Comparison of ENCODE assay signal across 8 cellular contexts in the genomic region with DNA sequence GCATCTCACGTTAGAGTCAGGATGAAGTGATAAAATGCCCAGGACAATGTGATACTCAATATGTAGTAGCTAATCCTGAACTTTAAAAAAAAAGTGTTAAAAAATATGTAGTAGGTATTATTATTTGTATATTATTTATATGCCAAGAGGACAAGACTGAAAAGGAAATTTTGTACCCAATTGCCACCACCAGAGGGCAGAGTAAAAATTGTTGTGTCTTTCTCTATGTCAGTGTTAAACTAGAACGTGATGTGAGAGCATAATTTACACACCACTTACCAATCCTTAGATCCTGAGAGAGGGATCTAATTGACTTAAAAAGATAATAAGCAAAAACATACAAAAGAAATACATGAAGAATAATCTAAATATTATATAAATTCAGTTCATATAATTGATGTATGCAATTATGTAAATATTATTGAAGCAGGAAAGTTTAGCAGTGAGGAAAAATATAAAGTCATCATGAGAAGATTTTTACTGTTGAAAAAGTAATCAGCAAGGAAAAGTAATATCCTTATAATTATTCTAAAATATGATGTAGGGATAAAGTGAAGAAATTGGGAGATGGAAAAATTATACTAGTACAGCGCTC.
A peak's percentile ranks its signal among the peaks of the same experiment; 100 is the strongest.
DNase-seq lines count a peak whose midpoint lies in the region; ATAC-seq, FAIRE-seq and TF ChIP-seq lines count a peak whose summit lies in the region.

No MANE protein-coding gene starts in this region.

- H3K36me3 ChIP-seq in endothelial cell of umbilical vein (ENCODE audit: control insufficient read depth in 2 of 2, extremely low read depth in 1 of 2, insufficient read depth in 2 of 2, low read length in 2 of 2) = no peaks in the 10 kb centered on the region

- TF ChIP-seq CTCF in AG04450 (IDR thresholded peaks at IDR 0.05; ENCODE audit: low read depth, low read length) = peak; percentile 72
- peak; percentile 41 to 54 for TF ChIP-seq CTCF in endothelial cell of umbilical vein (IDR thresholded peaks at IDR 0.05; ENCODE audit: extremely low read depth in 1 of 2, insufficient read depth in 1 of 2, low read depth in 1 of 2, low read length in 2 of 2)

- DNase-seq in AG04450 (ENCODE audit: low read depth, low spot score) (no peak), SHP77 (lab: John Stamatoyannopoulos, UW) (peak; percentile 7 to 27), endothelial cell of umbilical vein (ENCODE audit: low read depth, low spot score) (peak; percentile 56), pons (ENCODE audit: low spot score) (peak; percentile 53), NCI-H2107 (lab: John Stamatoyannopoulos, UW) (no peak), putamen (ENCODE audit: low spot score) (no peak)

- H3K9me3 ChIP-seq in AG04450 (ENCODE audit: control insufficient read depth, insufficient read depth, low read length) (no peaks in the 10 kb centered on the region), endothelial cell of umbilical vein (replicated peaks; ENCODE audit: control insufficient read depth, insufficient read depth, low read length) (no peaks in the 10 kb centered on the region)

- H3K79me2 ChIP-seq in endothelial cell of umbilical vein (ENCODE audit: control insufficient read depth, insufficient read depth, low read length) = no peaks in the 10 kb centered on the region

- peaks cover 6% of the 10 kb centered on the region for H3K27me3 ChIP-seq in AG04450 (ENCODE audit: control insufficient read depth, insufficient read depth, low read length)
- H3K27me3 ChIP-seq in endothelial cell of umbilical vein (ENCODE audit: control insufficient read depth in 2 of 2, insufficient read depth in 2 of 2, low read length in 2 of 2) = peaks cover 20 to 45% of the 10 kb centered on the region in 2 experiments

- no peaks in the 10 kb centered on the region for H4K20me1 ChIP-seq in endothelial cell of umbilical vein (replicated peaks; ENCODE audit: control insufficient read depth, extremely low read depth, insufficient read depth, low read length)

- no peak overlapping the region for H3K9ac ChIP-seq in endothelial cell of umbilical vein (replicated peaks; ENCODE audit: extremely low read depth, insufficient read depth, low read length)

- no peak overlapping the region for H3K4me3 ChIP-seq in AG04450 (ENCODE audit: low read depth, low read length)
- no peak overlapping the region for H3K4me3 ChIP-seq in endothelial cell of umbilical vein (replicated peaks in 1 of 3; ENCODE audit: insufficient read depth in 1 of 3, low read depth in 1 of 3, low read length in 3 of 3)

- intact Hi-C loops in endothelial cell of umbilical vein (cut with micrococcal nuclease) = no loop called here

- FAIRE-seq in G401.6 (lab: Jason Lieb, UNC) = peak; percentile 28
- FAIRE-seq in endothelial cell of umbilical vein (lab: Jason Lieb, UNC) = peak; percentile 47

- CTCF ChIA-PET in AG04450 (lab: Charles Lee) = interaction anchor here (0.6 to 4.1 kb wide), 13 partner anchors 11 to 317 kb away, joined by 3 to 30 read pairs (median 5); no protein-coding TSS in a partner anchor
- CTCF ChIA-PET in endothelial cell of umbilical vein (lab: Charles Lee) = interaction anchor here (1.0 to 2.9 kb wide), 8 partner anchors 9 to 303 kb away, joined by 4 to 18 read pairs (median 4); no protein-coding TSS in a partner anchor

- H2AFZ ChIP-seq in endothelial cell of umbilical vein (ENCODE audit: low read depth, low read length) = no peak overlapping the region

- H3K4me1 ChIP-seq in endothelial cell of umbilical vein (ENCODE audit: control insufficient read depth, extremely low read depth, insufficient read depth, low read length) = no peaks in the 10 kb centered on the region

- no peaks in the 10 kb centered on the region for H3K9me1 ChIP-seq in endothelial cell of umbilical vein (replicated peaks; ENCODE audit: control insufficient read depth, extremely low read depth, insufficient read depth, low read length)

- no TSS peak for BruUV-seq in endothelial cell of umbilical vein (replicated peaks; lab: Mats Ljungman, UMichigan)

- dilution Hi-C loops in endothelial cell of umbilical vein (cut with MboI; ENCODE audit: extremely low pct_ligation_motif_present, low sequenced_read_pairs) = no loop called here

- no peak for TF ChIP-seq POLR2A in endothelial cell of umbilical vein (IDR thresholded peaks at IDR 0.05; ENCODE audit: low read depth, low read length)

- no peak overlapping the region for H3K27ac ChIP-seq in AG04450 (ENCODE audit: low read depth, low read length)
- no peak overlapping the region for H3K27ac ChIP-seq in endothelial cell of umbilical vein (ENCODE audit: insufficient read depth, low read depth, low read length)

- POLR2A ChIA-PET in AG04450 (lab: Yijun Ruan, JAX) = no interaction called here
- POLR2A ChIA-PET in endothelial cell of umbilical vein (lab: Charles Lee) = no interaction called here

- peak; percentile 54 for ATAC-seq in HG02884 (IDR thresholded peaks at IDR 0.05; ENCODE audit: unreplicated experiment)

- no peak overlapping the region for H3K4me2 ChIP-seq in endothelial cell of umbilical vein (ENCODE audit: insufficient read depth, low read length)

TF ChIP-seq in endothelial cell of umbilical vein, 7 proteins besides CTCF, POLR2A, EP300 and RAD21:
- TF ChIP-seq MAX (IDR thresholded peaks at IDR 0.05; ENCODE audit: insufficient read depth, insufficient read length) (no peak), GATA2 (IDR thresholded peaks at IDR 0.05; ENCODE audit: insufficient read depth, insufficient read length, low read depth, low read length) (no peak), JUN (IDR thresholded peaks at IDR 0.05; ENCODE audit: borderline replicate concordance, insufficient read depth, insufficient read length, low read depth) (no peak), MYC (IDR thresholded peaks at IDR 0.05; ENCODE audit: low read depth, low read length) (no peak)

Comparison
In these comparisons a context has a peak if more than half of its experiments do, and no peak if none do; other contexts are left out.
1. DNase-seq: peak in SHP77 (2 of 2), endothelial cell of umbilical vein (single experiment) and pons (single experiment); none in AG04450 (single experiment), NCI-H2107 (single experiment) and putamen (single experiment).